ENCODE assay signal across 28 cellular contexts in the genomic region with DNA sequence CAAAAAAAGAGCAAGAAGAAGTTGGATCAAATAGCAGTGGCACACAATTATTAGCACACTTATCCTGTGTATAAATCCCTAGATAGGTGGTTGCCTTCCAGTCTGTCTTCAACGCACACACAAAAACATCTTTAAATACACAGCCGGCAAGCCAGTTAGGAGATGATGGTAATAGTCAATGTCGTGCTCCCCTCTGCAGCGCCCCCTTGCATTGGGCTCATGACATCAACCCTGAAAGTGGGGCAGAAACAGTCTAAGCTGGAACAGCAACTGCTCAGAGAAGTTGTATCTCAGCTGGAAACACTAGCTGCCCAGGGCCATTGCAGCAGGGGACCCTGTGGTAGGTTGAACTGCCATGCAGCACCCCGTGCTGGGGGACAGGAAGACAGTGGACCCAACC.
"Had no signal": no experiment of that assay in that cellular context is flagged by ENCODE, and none has a peak within 500 bp of the region (broad histone marks: within the 10 kb centered on the region; RNA-seq: fewer than 3 reads in every experiment).

No MANE protein-coding gene starts in this region.

- H3K9me3 ChIP-seq: body of pancreas, esophagus muscularis mucosa, pancreas, thoracic aorta, upper lobe of right lung had no signal

- H3K27ac Mint-ChIP-seq: activated CD8-positive, alpha-beta T cell treated with anti-CD3 and anti-CD28 coated beads, Interleukin-2, amount 10 ng/mL, durations not matched to agents 7 days and 5 days; activated naive CD8-positive, alpha-beta T cell treated with anti-CD3 and anti-CD28 coated beads, Interleukin-2, amount 50 U/mL, for 24 hours; activated T-helper 1 cell treated with anti-CD3 and anti-CD28 coated beads, Interleukin-12 subunit alpha, Interleukin-12 subunit beta, Interleukin-2, Interleukin-4 antibody, amounts not matched to agents 30 ng/mL and 10 ng/mL and 1 ng/mL, durations not matched to agents 14 hours and 24 hours and 36 hours; natural killer cell treated with Interleukin-12 subunit alpha and Interleukin-12 subunit beta and Interleukin-15 and Interleukin-18, amount 100 ng/mL, for 72 hours had no signal

- ATAC-seq: activated CD8-positive, alpha-beta T cell treated with anti-CD3 and anti-CD28 coated beads, Interleukin-2, amount 10 ng/mL, durations not matched to agents 7 days and 5 days; activated naive CD8-positive, alpha-beta T cell treated with anti-CD3 and anti-CD28 coated beads, Interleukin-2, amount 50 U/mL, for 24 hours; body of pancreas; left ventricle myocardium superior; natural killer cell treated with Interleukin-12 subunit alpha and Interleukin-12 subunit beta and Interleukin-15 and Interleukin-18, amount 100 ng/mL, for 72 hours; pancreas; right cardiac atrium; upper lobe of right lung had no signal

- H3K4me3 Mint-ChIP-seq: activated CD8-positive, alpha-beta T cell treated with anti-CD3 and anti-CD28 coated beads, Interleukin-2, amount 10 ng/mL, durations not matched to agents 7 days and 5 days; activated naive CD8-positive, alpha-beta T cell treated with anti-CD3 and anti-CD28 coated beads, Interleukin-2, amount 50 U/mL, for 24 hours; activated T-helper 1 cell treated with anti-CD3 and anti-CD28 coated beads, Interleukin-12 subunit alpha, Interleukin-12 subunit beta, Interleukin-2, Interleukin-4 antibody, amounts not matched to agents 30 ng/mL and 10 ng/mL and 1 ng/mL, durations not matched to agents 14 hours and 24 hours and 36 hours; natural killer cell treated with Interleukin-12 subunit alpha and Interleukin-12 subunit beta and Interleukin-15 and Interleukin-18, amount 100 ng/mL, for 72 hours had no signal

- H3K27me3 ChIP-seq: body of pancreas, pancreas, upper lobe of right lung had no signal

- H3K4me1 ChIP-seq: body of pancreas, esophagus muscularis mucosa, pancreas, upper lobe of right lung had no signal

- H3K4me1 Mint-ChIP-seq: activated naive CD8-positive, alpha-beta T cell treated with anti-CD3 and anti-CD28 coated beads, Interleukin-2, amount 50 U/mL, for 24 hours had no signal

- H3K4me3 ChIP-seq: body of pancreas, esophagus muscularis mucosa, pancreas, thoracic aorta, upper lobe of right lung had no signal

- H3K36me3 ChIP-seq: esophagus muscularis mucosa, pancreas, thoracic aorta, upper lobe of right lung, WERI-Rb-1 had no signal

- FAIRE-seq: frontal cortex, islet of Langerhans, pancreas, TTC549 had no signal

- DNase-seq: activated CD4-positive, alpha-beta T cell treated with anti-CD3 and anti-CD28 coated beads for 1 hour; activated CD4-positive, alpha-beta T cell treated with anti-CD3 and anti-CD28 coated beads, Interleukin-2, amount 50 U/mL, for 1 hour; activated CD8-positive, alpha-beta T cell treated with anti-CD3 and anti-CD28 coated beads, Interleukin-2, amount 10 ng/mL, durations not matched to agents 7 days and 5 days; activated gamma-delta T cell; activated naive CD4-positive, alpha-beta T cell treated with anti-CD3 and anti-CD28 coated beads, Interleukin-2, amount 50 U/mL, for 16 hours; activated naive CD8-positive, alpha-beta T cell treated with anti-CD3 and anti-CD28 coated beads, Interleukin-2, amount 50 U/mL, for 24 hours; anterior cingulate cortex; body of pancreas; caudate nucleus; dermis blood vessel endothelial cell; effector memory CD4-positive, alpha-beta T cell; hippocampal formation; left ventricle myocardium superior; mammary epithelial cell; midbrain; pancreas; right cardiac atrium; stimulated activated CD4-positive, alpha-beta T cell treated with anti-CD3 and anti-CD28 coated beads, Interleukin-4, amount 100 ng/mL, for 24 hours; stimulated activated naive CD4-positive, alpha-beta T cell treated with Interleukin-2 at 50 U/mL for 16 hours; upper lobe of right lung; WERI-Rb-1 had no signal

- H3K36me3 Mint-ChIP-seq: natural killer cell treated with Interleukin-12 subunit alpha and Interleukin-12 subunit beta and Interleukin-15 and Interleukin-18, amount 100 ng/mL, for 72 hours had no signal

- H3K9me3 Mint-ChIP-seq: activated naive CD8-positive, alpha-beta T cell treated with anti-CD3 and anti-CD28 coated beads, Interleukin-2, amount 50 U/mL, for 24 hours; activated T-helper 1 cell treated with anti-CD3 and anti-CD28 coated beads, Interleukin-12 subunit alpha, Interleukin-12 subunit beta, Interleukin-2, Interleukin-4 antibody, amounts not matched to agents 30 ng/mL and 10 ng/mL and 1 ng/mL, durations not matched to agents 14 hours and 24 hours and 36 hours; natural killer cell treated with Interleukin-12 subunit alpha and Interleukin-12 subunit beta and Interleukin-15 and Interleukin-18, amount 100 ng/mL, for 72 hours had no signal

- H3K27ac ChIP-seq: body of pancreas, esophagus muscularis mucosa, pancreas, thoracic aorta, upper lobe of right lung, WERI-Rb-1 had no signal
